Comparison of ENCODE assay signal across 1 cellular context in genomic region chr16:87657621-87658192, GRCh38.
TF ChIP-seq lines count a peak whose summit lies in the region.

No MANE protein-coding gene starts in this region.

TF ChIP-seq in K562, 482 proteins besides CTCF, POLR2A, EP300 and RAD21 (continued from another document and continues in another):
- TF ChIP-seq HMBOX1 (IDR thresholded peaks at IDR 0.05) (no peak), BRD4 (IDR thresholded peaks at IDR 0.05) (no peak), ZNF561 (CRISPR knock-in tag; conservative IDR thresholded peaks at IDR 0.05) (no peak), SNIP1 (IDR thresholded peaks at IDR 0.05; ENCODE audit: low read depth) (no peak), ZNF395 (CRISPR knock-in tag; IDR thresholded peaks at IDR 0.05) (no peak), ZNF668 (CRISPR knock-in tag; IDR thresholded peaks at IDR 0.05) (no peak), STAT5A (IDR thresholded peaks at IDR 0.05; ENCODE audit: borderline replicate concordance, low read length) (no peak), ZNF134 (CRISPR knock-in tag; conservative IDR thresholded peaks at IDR 0.05) (no peak), CREM (IDR thresholded peaks at IDR 0.05; ENCODE audit: low read depth) (peak; percentile 78), POLR2AphosphoS5 (IDR thresholded peaks at IDR 0.05; ENCODE audit: control insufficient read depth, insufficient read depth, low read depth, low read length) (no peak), ZNF740 (CRISPR knock-in tag; IDR thresholded peaks at IDR 0.05) (no peak), ZNF740 (tag; IDR thresholded peaks at IDR 0.05) (no peak), ZNF224 (CRISPR knock-in tag; IDR thresholded peaks at IDR 0.05) (no peak), SLC30A9 (CRISPR knock-in tag; IDR thresholded peaks at IDR 0.05) (no peak), ETS2 (tag; IDR thresholded peaks at IDR 0.05; ENCODE audit: borderline replicate concordance, poor library complexity, severe bottlenecking) (no peak), ZFPM2 (CRISPR knock-in tag; IDR thresholded peaks at IDR 0.05) (no peak), PURB (CRISPR knock-in tag; IDR thresholded peaks at IDR 0.05; ENCODE audit: low read depth) (no peak), GATAD2B (IDR thresholded peaks at IDR 0.05; ENCODE audit: borderline replicate concordance) (no peak), DDX20 (tag; IDR thresholded peaks at IDR 0.05; ENCODE audit: low read depth) (no peak), MYC (IDR thresholded peaks at IDR 0.05; ENCODE audit: low read depth, low read length) (peak; percentile 53; the same call in 1 of the 2 replicates), MYC (CRISPR knock-in tag; IDR thresholded peaks at IDR 0.05; ENCODE audit: borderline replicate concordance, low read depth) (no peak), SIN3B (IDR thresholded peaks at IDR 0.05; ENCODE audit: low read depth) (no peak), RNF2 (IDR thresholded peaks at IDR 0.05) (no peak), HCFC1 (IDR thresholded peaks at IDR 0.05; ENCODE audit: low read depth, low read length) (peak; percentile 89), USF2 (CRISPR knock-in tag; IDR thresholded peaks at IDR 0.05) (no peak), ZNF444 (CRISPR knock-in tag; IDR thresholded peaks at IDR 0.05) (no peak), PHB (CRISPR knock-in tag; IDR thresholded peaks at IDR 0.05) (no peak), ZSCAN32 (CRISPR knock-in tag; IDR thresholded peaks at IDR 0.05) (no peak), GABPB1 (CRISPR knock-in tag; IDR thresholded peaks at IDR 0.05) (no peak), TOE1 (IDR thresholded peaks at IDR 0.05; ENCODE audit: borderline replicate concordance) (0 out of 2 replicates have a peak, but pooled peaks have one; percentile 57), TOE1 (CRISPR knock-in tag; IDR thresholded peaks at IDR 0.05; ENCODE audit: borderline replicate concordance, low read depth) (no peak), SAFB2 (IDR thresholded peaks at IDR 0.05; ENCODE audit: borderline replicate concordance, low read depth, low read length, severe bottlenecking) (no peak), CHD4 (IDR thresholded peaks at IDR 0.05; ENCODE audit: insufficient read depth, insufficient replicate concordance, low read depth, low read length, poor library complexity, severe bottlenecking) (no peak), ERF (CRISPR knock-in tag; IDR thresholded peaks at IDR 0.05) (no peak), ZNF41 (CRISPR knock-in tag; conservative IDR thresholded peaks at IDR 0.05) (no peak), JUND (IDR thresholded peaks at IDR 0.05; ENCODE audit: borderline replicate concordance, low read depth, low read length) (0 out of 2 replicates have a peak, but pooled peaks have one; percentile 17), JUND (tag; IDR thresholded peaks at IDR 0.05; ENCODE audit: borderline replicate concordance, low read depth, low read length) (no peak), SMARCB1 (IDR thresholded peaks at IDR 0.05; ENCODE audit: insufficient read length, low read depth) (no peak), HMGN3 (IDR thresholded peaks at IDR 0.05; ENCODE audit: borderline replicate concordance, extremely low read depth, insufficient read length, low read depth, low read length) (no peak), FOSL1 (tag; conservative IDR thresholded peaks at IDR 0.05) (no peak), MAZ (CRISPR knock-in tag; conservative IDR thresholded peaks at IDR 0.05 in 1 of 2, IDR thresholded peaks at IDR 0.05 in 1 of 2) (no peak), NR3C1 (CRISPR knock-in tag; IDR thresholded peaks at IDR 0.05) (no peak), NFATC3 (IDR thresholded peaks at IDR 0.05) (no peak), POLR3A (IDR thresholded peaks at IDR 0.05; ENCODE audit: borderline replicate concordance, extremely low read depth, insufficient read depth, insufficient read length) (no peak), TEAD1 (CRISPR knock-in tag; IDR thresholded peaks at IDR 0.05) (no peak), NFE2 (IDR thresholded peaks at IDR 0.05; ENCODE audit: low read depth) (no peak), ZFP91 (CRISPR knock-in tag; IDR thresholded peaks at IDR 0.05) (peak; percentile 84), ZNF316 (IDR thresholded peaks at IDR 0.05) (no peak), DMBX1 (CRISPR knock-in tag; IDR thresholded peaks at IDR 0.05; ENCODE audit: borderline replicate concordance) (no peak), ARHGAP35 (IDR thresholded peaks at IDR 0.05; ENCODE audit: partially characterized antibody) (no peak), CREBBP (IDR thresholded peaks at IDR 0.05; ENCODE audit: low read depth, low read length) (no peak), ZBTB8A (IDR thresholded peaks at IDR 0.05; ENCODE audit: partially characterized antibody) (no peak), NBN (IDR thresholded peaks at IDR 0.05; ENCODE audit: low read depth) (no peak), POLR2G (IDR thresholded peaks at IDR 0.05; ENCODE audit: low read depth, low read length) (no peak), MBD1 (CRISPR knock-in tag; IDR thresholded peaks at IDR 0.05) (no peak), DNMT1 (IDR thresholded peaks at IDR 0.05) (no peak), SRSF7 (optimal IDR thresholded peaks at IDR 0.05; ENCODE audit: low read depth, low read length) (no peak), ESRRA (IDR thresholded peaks at IDR 0.05; ENCODE audit: borderline replicate concordance, low read depth) (no peak)
- TF ChIP-seq, protein P1, sequence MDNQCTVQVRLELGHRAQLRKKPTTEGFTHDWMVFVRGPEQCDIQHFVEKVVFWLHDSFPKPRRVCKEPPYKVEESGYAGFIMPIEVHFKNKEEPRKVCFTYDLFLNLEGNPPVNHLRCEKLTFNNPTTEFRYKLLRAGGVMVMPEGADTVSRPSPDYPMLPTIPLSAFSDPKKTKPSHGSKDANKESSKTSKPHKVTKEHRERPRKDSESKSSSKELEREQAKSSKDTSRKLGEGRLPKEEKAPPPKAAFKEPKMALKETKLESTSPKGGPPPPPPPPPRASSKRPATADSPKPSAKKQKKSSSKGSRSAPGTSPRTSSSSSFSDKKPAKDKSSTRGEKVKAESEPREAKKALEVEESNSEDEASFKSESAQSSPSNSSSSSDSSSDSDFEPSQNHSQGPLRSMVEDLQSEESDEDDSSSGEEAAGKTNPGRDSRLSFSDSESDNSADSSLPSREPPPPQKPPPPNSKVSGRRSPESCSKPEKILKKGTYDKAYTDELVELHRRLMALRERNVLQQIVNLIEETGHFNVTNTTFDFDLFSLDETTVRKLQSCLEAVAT (IDR thresholded peaks at IDR 0.05), result no peak
- TF ChIP-seq, protein P2, sequence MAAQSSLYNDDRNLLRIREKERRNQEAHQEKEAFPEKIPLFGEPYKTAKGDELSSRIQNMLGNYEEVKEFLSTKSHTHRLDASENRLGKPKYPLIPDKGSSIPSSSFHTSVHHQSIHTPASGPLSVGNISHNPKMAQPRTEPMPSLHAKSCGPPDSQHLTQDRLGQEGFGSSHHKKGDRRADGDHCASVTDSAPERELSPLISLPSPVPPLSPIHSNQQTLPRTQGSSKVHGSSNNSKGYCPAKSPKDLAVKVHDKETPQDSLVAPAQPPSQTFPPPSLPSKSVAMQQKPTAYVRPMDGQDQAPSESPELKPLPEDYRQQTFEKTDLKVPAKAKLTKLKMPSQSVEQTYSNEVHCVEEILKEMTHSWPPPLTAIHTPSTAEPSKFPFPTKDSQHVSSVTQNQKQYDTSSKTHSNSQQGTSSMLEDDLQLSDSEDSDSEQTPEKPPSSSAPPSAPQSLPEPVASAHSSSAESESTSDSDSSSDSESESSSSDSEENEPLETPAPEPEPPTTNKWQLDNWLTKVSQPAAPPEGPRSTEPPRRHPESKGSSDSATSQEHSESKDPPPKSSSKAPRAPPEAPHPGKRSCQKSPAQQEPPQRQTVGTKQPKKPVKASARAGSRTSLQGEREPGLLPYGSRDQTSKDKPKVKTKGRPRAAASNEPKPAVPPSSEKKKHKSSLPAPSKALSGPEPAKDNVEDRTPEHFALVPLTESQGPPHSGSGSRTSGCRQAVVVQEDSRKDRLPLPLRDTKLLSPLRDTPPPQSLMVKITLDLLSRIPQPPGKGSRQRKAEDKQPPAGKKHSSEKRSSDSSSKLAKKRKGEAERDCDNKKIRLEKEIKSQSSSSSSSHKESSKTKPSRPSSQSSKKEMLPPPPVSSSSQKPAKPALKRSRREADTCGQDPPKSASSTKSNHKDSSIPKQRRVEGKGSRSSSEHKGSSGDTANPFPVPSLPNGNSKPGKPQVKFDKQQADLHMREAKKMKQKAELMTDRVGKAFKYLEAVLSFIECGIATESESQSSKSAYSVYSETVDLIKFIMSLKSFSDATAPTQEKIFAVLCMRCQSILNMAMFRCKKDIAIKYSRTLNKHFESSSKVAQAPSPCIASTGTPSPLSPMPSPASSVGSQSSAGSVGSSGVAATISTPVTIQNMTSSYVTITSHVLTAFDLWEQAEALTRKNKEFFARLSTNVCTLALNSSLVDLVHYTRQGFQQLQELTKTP (IDR thresholded peaks at IDR 0.05; ENCODE audit: low read depth in 1 of 2, partially characterized antibody in 2 of 2), result peak in 1 of 2 experiments; percentile 61
- TF ChIP-seq, protein P3, sequence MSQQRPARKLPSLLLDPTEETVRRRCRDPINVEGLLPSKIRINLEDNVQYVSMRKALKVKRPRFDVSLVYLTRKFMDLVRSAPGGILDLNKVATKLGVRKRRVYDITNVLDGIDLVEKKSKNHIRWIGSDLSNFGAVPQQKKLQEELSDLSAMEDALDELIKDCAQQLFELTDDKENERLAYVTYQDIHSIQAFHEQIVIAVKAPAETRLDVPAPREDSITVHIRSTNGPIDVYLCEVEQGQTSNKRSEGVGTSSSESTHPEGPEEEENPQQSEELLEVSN (IDR thresholded peaks at IDR 0.05; ENCODE audit: borderline replicate concordance in 1 of 2, extremely low read depth in 1 of 2, insufficient read depth in 1 of 2, insufficient read length in 1 of 2, low read depth in 1 of 2, low read length in 1 of 2, poor library complexity in 1 of 2, severe bottlenecking in 1 of 2), result peak in 1 of 2 experiments; percentile 9
- TF ChIP-seq, protein P4, sequence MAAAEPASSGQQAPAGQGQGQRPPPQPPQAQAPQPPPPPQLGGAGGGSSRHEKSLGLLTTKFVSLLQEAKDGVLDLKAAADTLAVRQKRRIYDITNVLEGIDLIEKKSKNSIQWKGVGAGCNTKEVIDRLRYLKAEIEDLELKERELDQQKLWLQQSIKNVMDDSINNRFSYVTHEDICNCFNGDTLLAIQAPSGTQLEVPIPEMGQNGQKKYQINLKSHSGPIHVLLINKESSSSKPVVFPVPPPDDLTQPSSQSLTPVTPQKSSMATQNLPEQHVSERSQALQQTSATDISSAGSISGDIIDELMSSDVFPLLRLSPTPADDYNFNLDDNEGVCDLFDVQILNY (CRISPR knock-in tag; IDR thresholded peaks at IDR 0.05), result no peak
